ENCODE assay signal across 16 cellular contexts in the genomic region with DNA sequence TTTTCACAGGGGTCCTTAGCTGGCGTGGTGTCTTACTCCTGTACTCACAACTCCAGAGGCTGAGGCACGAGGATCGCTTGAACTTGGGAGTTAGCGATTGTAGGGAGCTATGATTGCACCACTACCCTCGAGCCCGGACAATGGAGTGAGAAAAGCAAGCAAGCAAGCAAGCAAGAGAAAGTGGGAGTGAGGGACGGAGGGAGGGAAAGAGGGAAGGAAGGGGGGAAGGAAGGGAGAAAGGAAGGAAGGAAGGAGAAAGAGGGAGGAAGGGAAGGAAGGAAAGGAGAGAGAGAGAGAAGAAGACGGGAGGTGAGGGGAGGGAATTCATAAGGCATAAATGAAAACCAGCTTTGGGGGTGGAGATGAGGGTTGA.
DNase-seq lines count a peak whose midpoint lies in the region; ATAC-seq, FAIRE-seq and TF ChIP-seq lines count a peak whose summit lies in the region.
"Had no signal": no experiment of that assay in that cellular context is flagged by ENCODE, and none has a peak within 500 bp of the region (broad histone marks: within the 10 kb centered on the region; RNA-seq: fewer than 3 reads in every experiment).

No MANE protein-coding gene starts in this region.

- no peaks in the 10 kb centered on the region for H3K79me2 ChIP-seq in HepG2 (ENCODE audit: insufficient read depth, low read length)
- no peaks in the 10 kb centered on the region for H3K79me2 ChIP-seq in KMS-11 (ENCODE audit: insufficient read depth, low read depth)
- no peaks in the 10 kb centered on the region for H3K79me2 ChIP-seq in K562 (ENCODE audit: control insufficient read depth, insufficient read depth, low read length)
- no peaks in the 10 kb centered on the region for H3K79me2 ChIP-seq in smooth muscle cell (ENCODE audit: low read depth)

- H3K27ac ChIP-seq in HepG2 (ENCODE audit: extremely low read length, insufficient read depth, low read length): no peak overlapping the region
- H3K27ac ChIP-seq in right lobe of liver: no peak overlapping the region
- H3K27ac ChIP-seq in KMS-11: no peak overlapping the region
- H3K27ac ChIP-seq in K562 (ENCODE audit: extremely low read depth, low read depth, low read length): no peak overlapping the region
- H3K27ac ChIP-seq in smooth muscle cell (ENCODE audit: low read depth): no peak overlapping the region
- H3K27ac ChIP-seq in upper lobe of right lung: no peak overlapping the region
- H3K27ac ChIP-seq: psoas muscle had no signal

- H3K4me3 Mint-ChIP-seq in endothelial cell (ENCODE audit: unreplicated experiment): no peak overlapping the region

- in situ Hi-C loops in HepG2 (cut with HindIII; ENCODE audit: extremely low pct_ligation_motif_present, low pct_unique_long_range_greater_than_20kb): no loop called here
- in situ Hi-C loops in K562 (cut with MboI): no loop called here

- DNase-seq in HepG2 (ENCODE audit: low spot score) (no peak), right lobe of liver (no peak), K562 (ENCODE audit: extremely low read depth in 1 of 4, low spot score in 3 of 4) (peak in 1 of 4 experiments; percentile 71), smooth muscle cell (lab: John Stamatoyannopoulos, UW; ENCODE audit: unreplicated experiment) (no peak), upper lobe of right lung (no peak), endothelial cell (ENCODE audit: low spot score) (no peak)
- DNase-seq: activated gamma-delta T cell treated with Interleukin-2 at 50 U/mL for 16 hours; DMS79 treated with DMSO at 0.1 percent for 48 hours; effector memory CD4-positive, alpha-beta T cell; MV-4-11; psoas muscle had no signal

- H3K27me3 Mint-ChIP-seq in endothelial cell (ENCODE audit: unreplicated experiment): peaks cover 11% of the 10 kb centered on the region

- H3K4me1 Mint-ChIP-seq in endothelial cell (ENCODE audit: unreplicated experiment): peaks cover 21% of the 10 kb centered on the region

- H3K4me3 ChIP-seq in HepG2 (replicated peaks in 1 of 3; ENCODE audit: insufficient read depth in 1 of 3, low read depth in 2 of 3, low read length in 3 of 3) (peak overlapping the region; percentile 28 to 49 (median 45)), right lobe of liver (no peak overlapping the region), KMS-11 (IDR thresholded peaks at IDR 0.05; ENCODE audit: insufficient read depth, low read depth, low read length) (no peak overlapping the region), K562 (peak overlapping the region; percentile 49), smooth muscle cell (no peak overlapping the region), upper lobe of right lung (no peak overlapping the region)
- H3K4me3 ChIP-seq: psoas muscle had no signal

- CTCF ChIA-PET in HepG2 (lab: Yijun Ruan, JAX; ENCODE audit: low intra/inter-chr PET ratio, low total read pairs): no interaction called here
- CTCF ChIA-PET in K562 (lab: Yijun Ruan, JAX; ENCODE audit: low intra/inter-chr PET ratio): no interaction called here

- H3K9me3 ChIP-seq in HepG2 (ENCODE audit: low read length) (no peaks in the 10 kb centered on the region), right lobe of liver (no peaks in the 10 kb centered on the region), K562 (replicated peaks; ENCODE audit: control insufficient read depth, insufficient read depth, low read depth, low read length) (no peaks in the 10 kb centered on the region), smooth muscle cell (replicated peaks; ENCODE audit: low read depth) (no peaks in the 10 kb centered on the region), upper lobe of right lung (no peaks in the 10 kb centered on the region)
- H3K9me3 ChIP-seq: psoas muscle had no signal

- 3% methylated on average over 8 of the region's 8 CpGs for WGBS in HepG2 (ENCODE audit: low lambda C conversion rate)
- WGBS in right lobe of liver (ENCODE audit: insufficient coverage, low coverage, low lambda C conversion rate, missing lambda C conversion rate): 3% methylated on average over 8 of the region's 8 CpGs
- 2% methylated on average over 8 of the region's 8 CpGs for WGBS in K562 (ENCODE audit: insufficient coverage, low coverage, missing lambda C conversion rate)
- WGBS in smooth muscle cell (ENCODE audit: low lambda C conversion rate): 5% methylated on average over 8 of the region's 8 CpGs

- no peaks in the 10 kb centered on the region for H3F3A ChIP-seq in smooth muscle cell (ENCODE audit: low read depth)

- H3K4me2 ChIP-seq in HepG2 (ENCODE audit: low read depth, low read length) (peak overlapping the region; percentile 86), KMS-11 (peak overlapping the region; percentile 22), K562 (ENCODE audit: insufficient read depth, low read length) (peak overlapping the region; percentile 85), smooth muscle cell (peak overlapping the region; percentile 58)

- H3K9me1 ChIP-seq in K562 (ENCODE audit: control insufficient read depth, insufficient read depth, low read length): no peaks in the 10 kb centered on the region

- FAIRE-seq in HepG2 (lab: Jason Lieb, UNC): no peak
- peak; percentile 70 for FAIRE-seq in K562 (lab: Jason Lieb, UNC)
- FAIRE-seq: bronchial epithelial cell, frontal cortex, GM12891 had no signal

- BruUV-seq in HepG2 (replicated peaks; lab: Mats Ljungman, UMichigan) (no TSS peak), K562 (replicated peaks; lab: Mats Ljungman, UMichigan) (no TSS peak)

- TF ChIP-seq CTCF in HepG2 (CRISPR knock-in tag; IDR thresholded peaks at IDR 0.05) (no peak), right lobe of liver (IDR thresholded peaks at IDR 0.05) (no peak), KMS-11 (conservative IDR thresholded peaks at IDR 0.05; ENCODE audit: low read depth, low read length) (no peak), K562 (IDR thresholded peaks at IDR 0.05 in 2 of 3, conservative IDR thresholded peaks at IDR 0.05 in 1 of 3; ENCODE audit: insufficient read depth in 2 of 3, low read depth in 1 of 3, low read length in 3 of 3) (no peak), smooth muscle cell (IDR thresholded peaks at IDR 0.05; ENCODE audit: borderline replicate concordance, insufficient read depth, poor library complexity, severe bottlenecking) (no peak), upper lobe of right lung (IDR thresholded peaks at IDR 0.05) (no peak), endothelial cell (IDR thresholded peaks at IDR 0.05; ENCODE audit: unreplicated experiment) (no peak)

- no peaks in the 10 kb centered on the region for H3K9me3 Mint-ChIP-seq in endothelial cell (ENCODE audit: unreplicated experiment)

- H3K9ac ChIP-seq in HepG2 (ENCODE audit: insufficient read depth, low read depth, low read length) (no peak overlapping the region), KMS-11 (no peak overlapping the region), K562 (ENCODE audit: insufficient read depth in 1 of 2, low read depth in 2 of 2, low read length in 2 of 2) (peak overlapping the region; percentile 39 to 93; a peak in 3 of 4 replicates), smooth muscle cell (ENCODE audit: low read depth) (no peak overlapping the region)

- no peaks in the 10 kb centered on the region for H3K36me3 ChIP-seq in HepG2 (replicated peaks in 1 of 2; ENCODE audit: control insufficient read depth in 1 of 2, insufficient read depth in 2 of 2, low read length in 2 of 2)
- H3K36me3 ChIP-seq in right lobe of liver: no peaks in the 10 kb centered on the region
- H3K36me3 ChIP-seq in KMS-11 (ENCODE audit: insufficient read depth): no peaks in the 10 kb centered on the region
- no peaks in the 10 kb centered on the region for H3K36me3 ChIP-seq in K562 (ENCODE audit: control insufficient read depth, insufficient read depth, low read length)
- no peaks in the 10 kb centered on the region for H3K36me3 ChIP-seq in smooth muscle cell (ENCODE audit: low read depth)
- H3K36me3 ChIP-seq in upper lobe of right lung: no peaks in the 10 kb centered on the region

- H3K27me3 ChIP-seq in HepG2 (ENCODE audit: control insufficient read depth in 1 of 2, insufficient read depth in 2 of 2, low read length in 2 of 2): no peaks in the 10 kb centered on the region; a peak in 1 of 5 replicates
- peaks cover 0 to 7% of the 10 kb centered on the region in 2 donors for H3K27me3 ChIP-seq in right lobe of liver
- H3K27me3 ChIP-seq in KMS-11 (ENCODE audit: insufficient read depth, low read depth): no peaks in the 10 kb centered on the region
- no peaks in the 10 kb centered on the region for H3K27me3 ChIP-seq in K562 (ENCODE audit: control insufficient read depth in 2 of 2, insufficient read depth in 2 of 2, low read length in 2 of 2)
- peaks cover 50% of the 10 kb centered on the region for H3K27me3 ChIP-seq in smooth muscle cell (ENCODE audit: low read depth)
- H3K27me3 ChIP-seq in upper lobe of right lung: peaks cover 60% of the 10 kb centered on the region

- H2AFZ ChIP-seq in HepG2 (ENCODE audit: low read length) (no peak overlapping the region), KMS-11 (ENCODE audit: low read depth) (no peak overlapping the region), K562 (ENCODE audit: low read depth, low read length) (peak overlapping the region; percentile 89), smooth muscle cell (ENCODE audit: low read depth) (no peak overlapping the region)

- no peaks in the 10 kb centered on the region for H3K36me3 Mint-ChIP-seq in endothelial cell (ENCODE audit: low read depth, unreplicated experiment)

- no peaks in the 10 kb centered on the region for H4K20me1 ChIP-seq in HepG2 (ENCODE audit: insufficient read depth, low read length)
- H4K20me1 ChIP-seq in KMS-11 (ENCODE audit: insufficient read depth): no peaks in the 10 kb centered on the region
- H4K20me1 ChIP-seq in K562 (replicated peaks; ENCODE audit: control insufficient read depth, insufficient read depth, low read length): no peaks in the 10 kb centered on the region
- H4K20me1 ChIP-seq in smooth muscle cell (ENCODE audit: low read depth): no peaks in the 10 kb centered on the region

- TF ChIP-seq RAD21 in HepG2 (CRISPR knock-in tag; IDR thresholded peaks at IDR 0.05): no peak
- no peak for TF ChIP-seq RAD21 in K562 (CRISPR knock-in tag; conservative IDR thresholded peaks at IDR 0.05 in 1 of 2, IDR thresholded peaks at IDR 0.05 in 1 of 2)

- peaks cover 28% of the 10 kb centered on the region for H3K4me1 ChIP-seq in HepG2 (ENCODE audit: insufficient read depth, low read length)
- H3K4me1 ChIP-seq in right lobe of liver: no peaks in the 10 kb centered on the region
- H3K4me1 ChIP-seq in KMS-11 (ENCODE audit: low read depth, poor library complexity, severe bottlenecking): peaks cover 29% of the 10 kb centered on the region
- peaks cover 4 to 10% of the 10 kb centered on the region in 2 experiments; a peak in 3 of 5 replicates for H3K4me1 ChIP-seq in K562 (replicated peaks in 1 of 2; ENCODE audit: control insufficient read depth in 2 of 2, insufficient read depth in 2 of 2, low read length in 2 of 2)
- no peaks in the 10 kb centered on the region for H3K4me1 ChIP-seq in smooth muscle cell (ENCODE audit: low read depth)
- no peaks in the 10 kb centered on the region for H3K4me1 ChIP-seq in upper lobe of right lung
- H3K4me1 ChIP-seq: psoas muscle had no signal

- TF ChIP-seq EP300 in HepG2 (IDR thresholded peaks at IDR 0.05; ENCODE audit: low read depth in 2 of 2, low read length in 2 of 2): no peak
- no peak for TF ChIP-seq EP300 in HepG2 (CRISPR knock-in tag; IDR thresholded peaks at IDR 0.05; ENCODE audit: borderline replicate concordance)
- TF ChIP-seq EP300 in K562 (IDR thresholded peaks at IDR 0.05; ENCODE audit: low read length): no peak

- no peak overlapping the region for H3K27ac Mint-ChIP-seq in endothelial cell (ENCODE audit: unreplicated experiment)

- POLR2A ChIA-PET in HepG2 (lab: Yijun Ruan, JAX) (interaction anchor here (1.6 kb wide), 1 partner anchor 996 kb away, joined by 4 read pairs; a partner anchor contains a TSS), K562 (lab: Yijun Ruan, JAX) (interaction anchor here (0.7 to 1.6 kb wide), 8 partner anchors 14 to 221 kb away, joined by 3 to 6 read pairs (median 4); no protein-coding TSS in a partner anchor)

- intact Hi-C loops in HepG2 (cut with micrococcal nuclease; ENCODE audit: unreplicated experiment): loop anchor here (2.0 kb wide), 1 partner anchor 13 kb away; no protein-coding TSS in a partner anchor
- intact Hi-C loops in right lobe of liver (cut with DNase I): no loop called here
- intact Hi-C loops in K562 (cut with micrococcal nuclease): no loop called here
- intact Hi-C loops in upper lobe of right lung (cut with DNase I): no loop called here

- TF ChIP-seq POLR2A in HepG2 (IDR thresholded peaks at IDR 0.05; ENCODE audit: insufficient read depth in 1 of 2, low read depth in 2 of 2, low read length in 2 of 2) (no peak), right lobe of liver (IDR thresholded peaks at IDR 0.05) (no peak), K562 (conservative IDR thresholded peaks at IDR 0.05) (no peak)

- ATAC-seq in HepG2 (peak; percentile 53), right lobe of liver (no peak), K562 (peak; percentile 63), GM21528 (IDR thresholded peaks at IDR 0.05; ENCODE audit: low FRiP score, unreplicated experiment) (no peak), upper lobe of right lung (no peak)
- ATAC-seq: psoas muscle had no signal

Comparison
In these comparisons a context has a peak if more than half of its experiments do, and no peak if none do; other contexts are left out.
1. ATAC-seq: peak in HepG2 (single experiment) and K562 (single experiment); none in right lobe of liver (0 of 4), GM21528 (single experiment) and upper lobe of right lung (single experiment).
2. H3K4me3 ChIP-seq: peak in HepG2 (3 of 3) and K562 (single experiment); none in right lobe of liver (0 of 3), KMS-11 (single experiment), smooth muscle cell (single experiment) and upper lobe of right lung (single experiment).
3. H3K4me2 ChIP-seq: peak in every context shown above with its lines; median percentile 86 in HepG2; 85 in K562; 58 in smooth muscle cell; 22 in KMS-11.
4. H3K9ac ChIP-seq: peak in K562 (2 of 2); none in HepG2 (single experiment), KMS-11 (single experiment) and smooth muscle cell (single experiment).
5. Of the 241 proteins assayed by ChIP-seq in both HepG2 and K562: peak only in HepG2: PCBP2; only in K562: ARHGAP35, ARID2, CC2D1A, DPF2, EHMT2, ELF4 and 19 more; in both: CEBPB and ZNF512; in neither: 201; mixed calls (peak in some experiments, not most) for 12.